In genomic region chr3:21783834-21784233, GRCh38 we compare ENCODE assay signal across 22 cellular contexts. TPM values are rescaled to one million over a fixed set of nuclear protein-coding genes. Genes with fewer than 3 reads are reported as not detected.
"Had no signal": no experiment of that assay in that cellular context is flagged by ENCODE, and none has a peak within 500 bp of the region (broad histone marks: within the 10 kb centered on the region; RNA-seq: fewer than 3 reads in every experiment).

No MANE protein-coding gene starts in this region.

- H3K27ac Mint-ChIP-seq: activated CD4-positive, alpha-beta memory T cell treated with anti-CD3 and anti-CD28 coated beads, Interleukin-2, amount 10 ng/mL, durations not matched to agents 7 days and 5 days; activated naive CD4-positive, alpha-beta T cell treated with anti-CD3 and anti-CD28 coated beads, Interleukin-2, amount 10 ng/mL, durations not matched to agents 7 days and 5 days; activated T-cell treated with anti-CD3 and anti-CD28 coated beads, Interleukin-2, amount 50 U/mL, for 72 hours; dendritic cell treated with granulocyte-macrophage colony-stimulating factor and Interleukin-4, amounts not matched to agents 40 ng/mL and 50 ng/mL, for 4 days; natural killer cell; progenitor cell of endocrine pancreas; stimulated activated naive CD8-positive, alpha-beta T cell treated with anti-CD3 and anti-CD28 coated beads, Interleukin-15, Interleukin-2, amounts not matched to agents 100 ng/mL and 50 ng/mL, for 24 hours had no signal

- H3K36me3 Mint-ChIP-seq: activated naive CD4-positive, alpha-beta T cell treated with anti-CD3 and anti-CD28 coated beads, Interleukin-2, amount 10 ng/mL, durations not matched to agents 7 days and 5 days had no signal

- H3K4me3 ChIP-seq: esophagus muscularis mucosa, gastrocnemius medialis, lung, transverse colon had no signal

- H3K4me1 ChIP-seq: transverse colon had no signal

- ATAC-seq: activated T-cell treated with anti-CD3 and anti-CD28 coated beads, Interleukin-2, amount 50 U/mL, for 72 hours; gastrocnemius medialis; left colon; natural killer cell had no signal

- FAIRE-seq: keratinocyte, urothelium cell line had no signal

- H3K27me3 ChIP-seq: esophagus muscularis mucosa, gastrocnemius medialis, transverse colon had no signal

- H3K9me3 ChIP-seq: esophagus muscularis mucosa, gastrocnemius medialis, transverse colon had no signal

- DNase-seq: activated CD4-positive, alpha-beta memory T cell treated with anti-CD3 and anti-CD28 coated beads, Interleukin-2, amount 10 ng/mL, durations not matched to agents 7 days and 5 days; activated CD4-positive, alpha-beta T cell treated with anti-CD3 and anti-CD28 coated beads for 48 hours; activated effector memory CD4-positive, alpha-beta T cell treated with Interleukin-2 at 50 U/mL for 16 hours; activated naive CD4-positive, alpha-beta T cell treated with anti-CD3 and anti-CD28 coated beads, Interleukin-2, amount 10 ng/mL, durations not matched to agents 7 days and 5 days; activated T-cell treated with anti-CD3 and anti-CD28 coated beads, Interleukin-2, amount 50 U/mL, for 72 hours; amygdala; effector CD8-positive, alpha-beta T cell; gastrocnemius medialis; left colon; natural killer cell; stimulated activated CD4-positive, alpha-beta T cell treated with anti-CD3 and anti-CD28 coated beads, Interleukin-12 subunit alpha, Interleukin-12 subunit beta, amount 100 ng/mL, for 4 hours; stimulated activated CD4-positive, alpha-beta T cell treated with anti-CD3 and anti-CD28 coated beads, Interleukin-4, amount 100 ng/mL, for 4 hours; T-helper 9 cell; transverse colon had no signal

- H3K27ac ChIP-seq: esophagus muscularis mucosa, transverse colon had no signal

- H3K27me3 Mint-ChIP-seq: activated CD4-positive, alpha-beta memory T cell treated with anti-CD3 and anti-CD28 coated beads, Interleukin-2, amount 10 ng/mL, durations not matched to agents 7 days and 5 days; activated naive CD4-positive, alpha-beta T cell treated with anti-CD3 and anti-CD28 coated beads, Interleukin-2, amount 10 ng/mL, durations not matched to agents 7 days and 5 days; dendritic cell treated with granulocyte-macrophage colony-stimulating factor and Interleukin-4, amounts not matched to agents 40 ng/mL and 50 ng/mL, for 4 days; progenitor cell of endocrine pancreas; stimulated activated naive CD8-positive, alpha-beta T cell treated with anti-CD3 and anti-CD28 coated beads, Interleukin-15, Interleukin-2, amounts not matched to agents 100 ng/mL and 50 ng/mL, for 24 hours had no signal

- H3K4me3 Mint-ChIP-seq: activated CD4-positive, alpha-beta memory T cell treated with anti-CD3 and anti-CD28 coated beads, Interleukin-2, amount 10 ng/mL, durations not matched to agents 7 days and 5 days; activated naive CD4-positive, alpha-beta T cell treated with anti-CD3 and anti-CD28 coated beads, Interleukin-2, amount 10 ng/mL, durations not matched to agents 7 days and 5 days; activated T-cell treated with anti-CD3 and anti-CD28 coated beads, Interleukin-2, amount 50 U/mL, for 72 hours; dendritic cell treated with granulocyte-macrophage colony-stimulating factor and Interleukin-4, amounts not matched to agents 40 ng/mL and 50 ng/mL, for 4 days; natural killer cell; stimulated activated naive CD8-positive, alpha-beta T cell treated with anti-CD3 and anti-CD28 coated beads, Interleukin-15, Interleukin-2, amounts not matched to agents 100 ng/mL and 50 ng/mL, for 24 hours had no signal

- H3K4me1 Mint-ChIP-seq: activated CD4-positive, alpha-beta memory T cell treated with anti-CD3 and anti-CD28 coated beads, Interleukin-2, amount 10 ng/mL, durations not matched to agents 7 days and 5 days; activated naive CD4-positive, alpha-beta T cell treated with anti-CD3 and anti-CD28 coated beads, Interleukin-2, amount 10 ng/mL, durations not matched to agents 7 days and 5 days; natural killer cell had no signal

- H3K36me3 ChIP-seq: esophagus muscularis mucosa, gastrocnemius medialis, transverse colon had no signal

RNA-seq across cellular contexts. Expression of gene ZNF385D, which starts 32.8 kb away (rescaled TPM):
- total RNA-seq: activated CD4-positive, alpha-beta memory T cell treated with anti-CD3 and anti-CD28 coated beads, Interleukin-2, amount 10 ng/mL, durations not matched to agents 7 days and 5 days; activated T-cell treated with anti-CD3 and anti-CD28 coated beads, Interleukin-2, amount 50 U/mL, for 72 hours; T-helper 1 cell treated with Interleukin-12 subunit alpha and Interleukin-12 subunit beta and Interleukin-4 antibody, amounts not matched to agents 30 ng/mL and 1 ng/mL, for 36 hours had no signal
